1 cellular context compared by ENCODE assay signal in genomic region chr2:135985018-135985825, GRCh38.
TF ChIP-seq lines count a peak whose summit lies in the region.

Gene DARS1, minus strand, starts transcription at chr2:135985626. Its CDS starts 158 bp downstream, at chr2:135985468.

TF ChIP-seq in HepG2, 621 proteins besides CTCF, POLR2A, EP300 and RAD21 (continued from another document and continues in another):
- peak; percentile 91 for TF ChIP-seq HIC2 (CRISPR knock-in tag; IDR thresholded peaks at IDR 0.05; ENCODE audit: low read depth)
- TF ChIP-seq MXD3 (CRISPR knock-in tag; IDR thresholded peaks at IDR 0.05), result peak; percentile 95
- no peak for TF ChIP-seq PCBP2 (optimal IDR thresholded peaks at IDR 0.05; ENCODE audit: low read depth, low read length, poor library complexity, severe bottlenecking)
- 0 out of 2 replicates have a peak, but pooled peaks have one; percentile 70 for TF ChIP-seq ZNF530 (CRISPR knock-in tag; IDR thresholded peaks at IDR 0.05; ENCODE audit: low read depth)
- no peak for TF ChIP-seq PRPF4 (IDR thresholded peaks at IDR 0.05; ENCODE audit: low read depth, low read length, poor library complexity, severe bottlenecking)
- TF ChIP-seq NAIF1 (CRISPR knock-in tag; IDR thresholded peaks at IDR 0.05; ENCODE audit: borderline replicate concordance), result peak; percentile 88; the same call in 1 of the 2 replicates
- TF ChIP-seq ZNF510 (CRISPR knock-in tag; IDR thresholded peaks at IDR 0.05; ENCODE audit: low read depth), result 0 out of 2 replicates have a peak, but pooled peaks have one; percentile 76
- peak; percentile 15 for TF ChIP-seq ZNF670 (CRISPR knock-in tag; IDR thresholded peaks at IDR 0.05; ENCODE audit: borderline replicate concordance)
- peak; percentile 96; the same call in 1 of the 2 replicates for TF ChIP-seq CC2D1A (CRISPR knock-in tag; IDR thresholded peaks at IDR 0.05)
- peak; percentile 68 to 76 for TF ChIP-seq NR2F1 (CRISPR knock-in tag; IDR thresholded peaks at IDR 0.05)
- no peak for TF ChIP-seq KAT2B (IDR thresholded peaks at IDR 0.05; ENCODE audit: borderline replicate concordance, low read depth, low read length)
- no peak for TF ChIP-seq SYNCRIP (IDR thresholded peaks at IDR 0.05; ENCODE audit: insufficient read depth, low read depth, low read length)
- peak; percentile 95 for TF ChIP-seq ZNF891 (CRISPR knock-in tag; IDR thresholded peaks at IDR 0.05)
- no peak for TF ChIP-seq RFX5 (IDR thresholded peaks at IDR 0.05; ENCODE audit: low read depth, low read length)
- TF ChIP-seq ZNF382 (CRISPR knock-in tag; IDR thresholded peaks at IDR 0.05; ENCODE audit: borderline replicate concordance), result no peak
- TF ChIP-seq POLR2AphosphoS5 (IDR thresholded peaks at IDR 0.05; ENCODE audit: low read depth, low read length), result peak; percentile 86
- no peak for TF ChIP-seq ZNF720 (CRISPR knock-in tag; IDR thresholded peaks at IDR 0.05)
- no peak for TF ChIP-seq NFE2L2 (IDR thresholded peaks at IDR 0.05; ENCODE audit: low read length)
- TF ChIP-seq EHMT2 (IDR thresholded peaks at IDR 0.05; ENCODE audit: borderline replicate concordance, low read depth, low read length), result no peak
- no peak; the same call in 1 of the 2 replicates for TF ChIP-seq ZNF773 (CRISPR knock-in tag; IDR thresholded peaks at IDR 0.05; ENCODE audit: borderline replicate concordance)
- TF ChIP-seq ZBTB43 (CRISPR knock-in tag; conservative IDR thresholded peaks at IDR 0.05), result peak; percentile 64; the same call in 1 of the 2 replicates
- peak; percentile 83; the same call in 1 of the 2 replicates for TF ChIP-seq SPEN (CRISPR knock-in tag; IDR thresholded peaks at IDR 0.05; ENCODE audit: low read depth)
- TF ChIP-seq ZNF451 (CRISPR knock-in tag; IDR thresholded peaks at IDR 0.05), result peak; percentile 33; the same call in 1 of the 2 replicates
- TF ChIP-seq CBX5 (CRISPR knock-in tag; IDR thresholded peaks at IDR 0.05; ENCODE audit: borderline replicate concordance), result peak; percentile 48; the same call in 1 of the 2 replicates
- TF ChIP-seq ZSCAN29 (CRISPR knock-in tag; conservative IDR thresholded peaks at IDR 0.05), result peak; percentile 42; the same call in 1 of the 2 replicates
- peak; percentile 94; the same call in 1 of the 2 replicates for TF ChIP-seq THAP9 (CRISPR knock-in tag; IDR thresholded peaks at IDR 0.05; ENCODE audit: borderline replicate concordance)
- peak; percentile 89 for TF ChIP-seq HOXA3 (CRISPR knock-in tag; IDR thresholded peaks at IDR 0.05)
- no peak for TF ChIP-seq ZNF280D (CRISPR knock-in tag; IDR thresholded peaks at IDR 0.05)
- TF ChIP-seq BCLAF1 (IDR thresholded peaks at IDR 0.05), result no peak
- TF ChIP-seq TFDP2 (CRISPR knock-in tag; IDR thresholded peaks at IDR 0.05), result peak; percentile 89
- peak; percentile 45; the same call in 1 of the 2 replicates for TF ChIP-seq ZBTB1 (CRISPR knock-in tag; IDR thresholded peaks at IDR 0.05; ENCODE audit: borderline replicate concordance)
- TF ChIP-seq SMARCC2 (IDR thresholded peaks at IDR 0.05), result no peak
- TF ChIP-seq NKX3-1 (CRISPR knock-in tag; IDR thresholded peaks at IDR 0.05), result peak; percentile 93
- TF ChIP-seq YY1 (IDR thresholded peaks at IDR 0.05; ENCODE audit: insufficient read depth, insufficient replicate concordance, low read depth, low read length), result peak; percentile 78
- peak; percentile 88 for TF ChIP-seq SP5 (CRISPR knock-in tag; IDR thresholded peaks at IDR 0.05; ENCODE audit: borderline replicate concordance, low read depth)
- TF ChIP-seq E2F1 (CRISPR knock-in tag; IDR thresholded peaks at IDR 0.05), result peak; percentile 82
- TF ChIP-seq ZNF234 (CRISPR knock-in tag; conservative IDR thresholded peaks at IDR 0.05), result no peak; the same call in 1 of the 2 replicates
- TF ChIP-seq ZBTB10 (CRISPR knock-in tag; IDR thresholded peaks at IDR 0.05; ENCODE audit: borderline replicate concordance), result peak; percentile 76; the same call in 1 of the 2 replicates
- peak; percentile 92 for TF ChIP-seq ZNF784 (CRISPR knock-in tag; IDR thresholded peaks at IDR 0.05; ENCODE audit: borderline replicate concordance)
- TF ChIP-seq SALL1 (CRISPR knock-in tag; IDR thresholded peaks at IDR 0.05), result peak; percentile 87
- no peak for TF ChIP-seq SMARCE1 (IDR thresholded peaks at IDR 0.05; ENCODE audit: borderline replicate concordance)
